27 cellular contexts compared by ENCODE assay signal in genomic region chr2:48617618-48618017, GRCh38. TPM values are rescaled to one million over a fixed set of nuclear protein-coding genes. Genes with fewer than 3 reads are reported as not detected.
"Had no signal": no experiment of that assay in that cellular context is flagged by ENCODE, and none has a peak within 500 bp of the region (broad histone marks: within the 10 kb centered on the region; RNA-seq: fewer than 3 reads in every experiment).

A gene with protein sequence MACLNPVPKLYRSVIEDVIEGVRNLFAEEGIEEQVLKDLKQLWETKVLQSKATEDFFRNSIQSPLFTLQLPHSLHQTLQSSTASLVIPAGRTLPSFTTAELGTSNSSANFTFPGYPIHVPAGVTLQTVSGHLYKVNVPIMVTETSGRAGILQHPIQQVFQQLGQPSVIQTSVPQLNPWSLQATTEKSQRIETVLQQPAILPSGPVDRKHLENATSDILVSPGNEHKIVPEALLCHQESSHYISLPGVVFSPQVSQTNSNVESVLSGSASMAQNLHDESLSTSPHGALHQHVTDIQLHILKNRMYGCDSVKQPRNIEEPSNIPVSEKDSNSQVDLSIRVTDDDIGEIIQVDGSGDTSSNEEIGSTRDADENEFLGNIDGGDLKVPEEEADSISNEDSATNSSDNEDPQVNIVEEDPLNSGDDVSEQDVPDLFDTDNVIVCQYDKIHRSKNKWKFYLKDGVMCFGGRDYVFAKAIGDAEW (plus strand): TSS chr2:48617856. CDS start chr2:48617875, 19 bp downstream.

- H3K36me3 Mint-ChIP-seq: activated naive CD8-positive, alpha-beta T cell treated with anti-CD3 and anti-CD28 coated beads, Interleukin-2, amount 10 ng/mL, durations not matched to agents 7 days and 5 days; immature natural killer cell; naive thymus-derived CD4-positive, alpha-beta T cell; type B pancreatic cell had no signal

- DNase-seq: activated B cell treated with CpG ODN at 0.5 μM for 24 hours; activated CD4-positive, alpha-beta T cell treated with anti-CD3 and anti-CD28 coated beads for 36 hours; activated CD4-positive, alpha-beta T cell treated with anti-CD3 and anti-CD28 coated beads, Interleukin-2, amount 50 U/mL, for 4 hours; activated CD8-positive, alpha-beta memory T cell treated with anti-CD3 and anti-CD28 coated beads for 24 hours; activated CD8-positive, alpha-beta memory T cell treated with anti-CD3 and anti-CD28 coated beads, Interleukin-2, amount 50 U/mL, for 4 hours; activated naive CD4-positive, alpha-beta T cell treated with Interleukin-2 at 50 U/mL for 16 hours; activated naive CD8-positive, alpha-beta T cell treated with anti-CD3 and anti-CD28 coated beads, Interleukin-2, amount 10 ng/mL, durations not matched to agents 7 days and 5 days; activated T-cell treated with anti-CD3 and anti-CD28 coated beads, Interleukin-2, amount 50 U/mL, for 24 hours; amygdala; body of pancreas; dermis blood vessel endothelial cell; effector CD8-positive, alpha-beta T cell; erythroblast; foreskin melanocyte; glutamatergic neuron; immature natural killer cell; left ventricle myocardium inferior; naive thymus-derived CD4-positive, alpha-beta T cell; retina; T-helper 9 cell had no signal

- H3K4me3 Mint-ChIP-seq: activated B cell treated with CpG ODN at 0.5 μM for 24 hours; activated CD4-positive, alpha-beta T cell treated with anti-CD3 and anti-CD28 coated beads for 36 hours; activated naive CD8-positive, alpha-beta T cell treated with anti-CD3 and anti-CD28 coated beads, Interleukin-2, amount 10 ng/mL, durations not matched to agents 7 days and 5 days; activated T-cell treated with anti-CD3 and anti-CD28 coated beads, Interleukin-2, amount 50 U/mL, for 24 hours; activated T-helper 17 cell treated with anti-CD3 and anti-CD28 coated beads, Interleukin-2, amount 50 U/mL, for 72 hours; immature natural killer cell; naive thymus-derived CD4-positive, alpha-beta T cell; neural progenitor cell; type B pancreatic cell had no signal

- H3K27me3 Mint-ChIP-seq: progenitor cell of endocrine pancreas, type B pancreatic cell had no signal

- ATAC-seq: activated CD4-positive, alpha-beta T cell treated with anti-CD3 and anti-CD28 coated beads for 36 hours; activated T-helper 17 cell treated with anti-CD3 and anti-CD28 coated beads, Interleukin-2, amount 50 U/mL, for 72 hours; body of pancreas; naive thymus-derived CD4-positive, alpha-beta T cell had no signal

- H3K4me1 Mint-ChIP-seq: activated B cell treated with CpG ODN at 0.5 μM for 24 hours; activated CD4-positive, alpha-beta T cell treated with anti-CD3 and anti-CD28 coated beads for 36 hours; activated naive CD8-positive, alpha-beta T cell treated with anti-CD3 and anti-CD28 coated beads, Interleukin-2, amount 10 ng/mL, durations not matched to agents 7 days and 5 days; activated T-helper 17 cell treated with anti-CD3 and anti-CD28 coated beads, Interleukin-2, amount 50 U/mL, for 72 hours; immature natural killer cell; naive thymus-derived CD4-positive, alpha-beta T cell; neural progenitor cell had no signal

- H3K27ac Mint-ChIP-seq: activated B cell treated with CpG ODN at 0.5 μM for 24 hours; activated CD4-positive, alpha-beta T cell treated with anti-CD3 and anti-CD28 coated beads for 36 hours; activated naive CD8-positive, alpha-beta T cell treated with anti-CD3 and anti-CD28 coated beads, Interleukin-2, amount 10 ng/mL, durations not matched to agents 7 days and 5 days; activated T-cell treated with anti-CD3 and anti-CD28 coated beads, Interleukin-2, amount 50 U/mL, for 24 hours; activated T-helper 17 cell treated with anti-CD3 and anti-CD28 coated beads, Interleukin-2, amount 50 U/mL, for 72 hours; immature natural killer cell; naive thymus-derived CD4-positive, alpha-beta T cell; neural progenitor cell; progenitor cell of endocrine pancreas; type B pancreatic cell had no signal

- H3K9me3 Mint-ChIP-seq: activated T-cell treated with anti-CD3 and anti-CD28 coated beads, Interleukin-2, amount 50 U/mL, for 24 hours; activated T-helper 17 cell treated with anti-CD3 and anti-CD28 coated beads, Interleukin-2, amount 50 U/mL, for 72 hours had no signal

- H3K27ac ChIP-seq: body of pancreas, hepatocyte, left ventricle myocardium inferior, neural progenitor cell, thoracic aorta had no signal

RNA-seq across cellular contexts. Expression of the gene that starts here (rescaled TPM):
- total RNA-seq: activated B cell treated with CpG ODN at 0.5 μM for 24 hours; activated CD4-positive, alpha-beta T cell treated with anti-CD3 and anti-CD28 coated beads for 36 hours; activated naive CD8-positive, alpha-beta T cell treated with anti-CD3 and anti-CD28 coated beads, Interleukin-2, amount 10 ng/mL, durations not matched to agents 7 days and 5 days; activated T-helper 17 cell treated with anti-CD3 and anti-CD28 coated beads, Interleukin-2, amount 50 U/mL, for 72 hours; dermis blood vessel endothelial cell; left ventricle myocardium inferior; naive thymus-derived CD4-positive, alpha-beta T cell; progenitor cell of endocrine pancreas; T-helper 1 cell treated with Interleukin-12 subunit alpha and Interleukin-12 subunit beta and Interleukin-4 antibody, amounts not matched to agents 30 ng/mL and 1 ng/mL, for 36 hours had no signal
